Comparison of ENCODE assay signal across 20 cellular contexts in the genomic region with DNA sequence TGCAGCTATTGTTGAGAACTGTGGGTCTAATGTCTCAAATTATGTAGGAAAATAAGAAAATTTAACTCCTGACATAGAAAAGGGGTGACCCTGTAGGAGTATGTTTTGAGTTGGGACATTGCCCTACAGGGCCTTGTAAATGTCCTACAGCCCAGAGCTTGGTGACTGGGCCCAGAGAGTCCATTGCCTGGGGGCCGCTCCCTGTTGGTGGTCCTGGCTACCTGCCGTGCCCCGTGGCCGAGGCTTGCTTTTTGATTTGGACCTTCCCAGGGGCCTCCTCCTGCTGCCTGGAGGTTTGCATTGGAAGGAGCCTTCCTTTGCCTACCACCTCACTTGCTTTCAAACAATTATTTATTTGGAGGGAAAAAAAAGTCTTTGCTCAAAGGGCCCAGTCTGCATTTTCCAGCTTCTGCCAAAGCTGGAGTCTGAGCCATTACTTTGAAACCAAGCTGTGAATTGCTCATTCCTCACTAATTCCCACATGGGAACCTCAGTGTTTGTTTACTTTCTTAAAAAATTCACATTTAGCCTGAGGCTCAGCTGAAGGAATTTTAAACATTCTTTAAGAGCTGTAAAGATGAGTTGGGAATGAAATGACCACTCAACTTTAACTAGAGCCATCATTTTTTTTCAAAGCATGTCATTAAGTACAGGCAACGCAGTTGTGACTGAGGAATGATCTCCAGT.
"Had no signal": no experiment of that assay in that cellular context is flagged by ENCODE, and none has a peak within 500 bp of the region (broad histone marks: within the 10 kb centered on the region; RNA-seq: fewer than 3 reads in every experiment).

No MANE protein-coding gene starts in this region.

- H3K9me3 ChIP-seq: gastrocnemius medialis, heart left ventricle, psoas muscle, right lobe of liver, SJCRH30, thyroid gland had no signal

- H3K27ac ChIP-seq: brain microvascular endothelial cell, gastrocnemius medialis, heart left ventricle, psoas muscle, right lobe of liver, SJCRH30, thyroid gland had no signal

- H3K36me3 Mint-ChIP-seq: activated naive CD8-positive, alpha-beta T cell treated with anti-CD3 and anti-CD28 coated beads, Interleukin-2, amount 10 ng/mL, durations not matched to agents 7 days and 5 days; naive thymus-derived CD8-positive, alpha-beta T cell; stimulated activated effector memory CD8-positive, alpha-beta T cell treated with anti-CD3 and anti-CD28 coated beads, Interleukin-12 subunit alpha, Interleukin-12 subunit beta, amount 100 ng/mL, for 72 hours had no signal

- H3K4me1 ChIP-seq: gastrocnemius medialis, heart left ventricle, psoas muscle, right lobe of liver, SJCRH30, thyroid gland had no signal

- DNase-seq: activated B cell treated with CpG ODN at 0.5 μM for 24 hours; activated CD4-positive, alpha-beta T cell treated with anti-CD3 and anti-CD28 coated beads, Interleukin-2, amount 10 ng/mL, durations not matched to agents 7 days and 5 days; activated CD8-positive, alpha-beta memory T cell treated with anti-CD3 and anti-CD28 coated beads, Interleukin-2, amount 50 U/mL, for 48 hours; activated naive CD4-positive, alpha-beta T cell; activated naive CD8-positive, alpha-beta T cell treated with anti-CD3 and anti-CD28 coated beads, Interleukin-2, amount 10 ng/mL, durations not matched to agents 7 days and 5 days; brain microvascular endothelial cell; effector memory CD8-positive, alpha-beta T cell; gastrocnemius medialis; heart left ventricle; left colon; psoas muscle; SJCRH30; stimulated activated CD4-positive, alpha-beta T cell treated with anti-CD3 and anti-CD28 coated beads, Interleukin-1b, Interleukin-23, amount 100 ng/mL, for 48 hours; T-helper 17 cell; thyroid gland had no signal

- H3K9me3 Mint-ChIP-seq: activated B cell treated with CpG ODN at 0.5 μM for 24 hours; activated naive CD8-positive, alpha-beta T cell treated with anti-CD3 and anti-CD28 coated beads, Interleukin-2, amount 10 ng/mL, durations not matched to agents 7 days and 5 days; dendritic cell treated with granulocyte-macrophage colony-stimulating factor and Interleukin-4, amounts not matched to agents 40 ng/mL and 50 ng/mL, for 4 days; effector memory CD8-positive, alpha-beta T cell; naive thymus-derived CD8-positive, alpha-beta T cell had no signal

- H3K4me1 Mint-ChIP-seq: activated B cell treated with CpG ODN at 0.5 μM for 24 hours; activated CD4-positive, alpha-beta T cell treated with anti-CD3 and anti-CD28 coated beads, Interleukin-2, amount 10 ng/mL, durations not matched to agents 7 days and 5 days; activated naive CD8-positive, alpha-beta T cell treated with anti-CD3 and anti-CD28 coated beads, Interleukin-2, amount 10 ng/mL, durations not matched to agents 7 days and 5 days; naive thymus-derived CD8-positive, alpha-beta T cell; stimulated activated effector memory CD8-positive, alpha-beta T cell treated with anti-CD3 and anti-CD28 coated beads, Interleukin-12 subunit alpha, Interleukin-12 subunit beta, amount 100 ng/mL, for 72 hours; T-helper 17 cell had no signal

- H3K27me3 Mint-ChIP-seq: activated B cell treated with CpG ODN at 0.5 μM for 24 hours; activated CD4-positive, alpha-beta T cell treated with anti-CD3 and anti-CD28 coated beads, Interleukin-2, amount 10 ng/mL, durations not matched to agents 7 days and 5 days; activated naive CD8-positive, alpha-beta T cell treated with anti-CD3 and anti-CD28 coated beads, Interleukin-2, amount 10 ng/mL, durations not matched to agents 7 days and 5 days; dendritic cell treated with granulocyte-macrophage colony-stimulating factor and Interleukin-4, amounts not matched to agents 40 ng/mL and 50 ng/mL, for 4 days; effector memory CD8-positive, alpha-beta T cell had no signal

- H3K4me3 Mint-ChIP-seq: activated B cell treated with CpG ODN at 0.5 μM for 24 hours; activated CD4-positive, alpha-beta T cell treated with anti-CD3 and anti-CD28 coated beads, Interleukin-2, amount 10 ng/mL, durations not matched to agents 7 days and 5 days; activated naive CD8-positive, alpha-beta T cell treated with anti-CD3 and anti-CD28 coated beads, Interleukin-2, amount 10 ng/mL, durations not matched to agents 7 days and 5 days; dendritic cell treated with granulocyte-macrophage colony-stimulating factor and Interleukin-4, amounts not matched to agents 40 ng/mL and 50 ng/mL, for 4 days; effector memory CD8-positive, alpha-beta T cell; naive thymus-derived CD8-positive, alpha-beta T cell; stimulated activated effector memory CD8-positive, alpha-beta T cell treated with anti-CD3 and anti-CD28 coated beads, Interleukin-12 subunit alpha, Interleukin-12 subunit beta, amount 100 ng/mL, for 72 hours; T-helper 17 cell had no signal

- H3K27me3 ChIP-seq: brain microvascular endothelial cell, gastrocnemius medialis, heart left ventricle, right lobe of liver, SJCRH30, thyroid gland had no signal

- H3K27ac Mint-ChIP-seq: activated B cell treated with CpG ODN at 0.5 μM for 24 hours; activated CD4-positive, alpha-beta T cell treated with anti-CD3 and anti-CD28 coated beads, Interleukin-2, amount 10 ng/mL, durations not matched to agents 7 days and 5 days; activated naive CD8-positive, alpha-beta T cell treated with anti-CD3 and anti-CD28 coated beads, Interleukin-2, amount 10 ng/mL, durations not matched to agents 7 days and 5 days; dendritic cell treated with granulocyte-macrophage colony-stimulating factor and Interleukin-4, amounts not matched to agents 40 ng/mL and 50 ng/mL, for 4 days; effector memory CD8-positive, alpha-beta T cell; naive thymus-derived CD8-positive, alpha-beta T cell; stimulated activated effector memory CD8-positive, alpha-beta T cell treated with anti-CD3 and anti-CD28 coated beads, Interleukin-12 subunit alpha, Interleukin-12 subunit beta, amount 100 ng/mL, for 72 hours; T-helper 17 cell had no signal

- H3K4me3 ChIP-seq: gastrocnemius medialis, heart left ventricle, lung, psoas muscle, right lobe of liver, SJCRH30, thyroid gland had no signal

- H3K36me3 ChIP-seq: brain microvascular endothelial cell, gastrocnemius medialis, heart left ventricle, right lobe of liver, SJCRH30, thyroid gland had no signal
